Comparison of ENCODE assay signal across 9 cellular contexts in the genomic region with DNA sequence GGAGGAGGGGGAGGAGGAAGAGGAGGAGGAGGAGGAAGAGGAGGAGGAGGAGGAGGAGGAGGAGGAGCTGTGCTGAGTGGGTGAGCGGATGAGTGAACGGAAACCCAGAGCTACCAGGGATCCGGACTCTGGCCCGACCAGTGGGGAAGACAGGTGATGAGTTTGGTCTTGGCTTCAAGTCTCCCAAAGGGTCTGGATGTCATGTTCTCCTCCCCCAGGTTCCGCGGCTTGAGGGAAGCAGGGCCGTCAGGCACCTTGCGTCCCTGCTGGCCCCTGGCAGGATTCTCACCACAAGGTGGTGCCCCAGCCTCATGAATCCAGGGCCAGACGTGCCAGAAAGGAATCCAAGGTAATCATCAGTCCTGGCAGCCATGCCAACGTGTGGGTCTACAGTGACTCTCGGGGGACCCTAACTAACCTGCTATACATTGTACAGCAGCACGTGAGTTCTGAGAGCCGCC. TPM values are rescaled to one million over a fixed set of nuclear protein-coding genes. Genes with fewer than 3 reads are reported as not detected.
A peak's percentile ranks its signal among the peaks of the same experiment; 100 is the strongest.
DNase-seq lines count a peak whose midpoint lies in the region; ATAC-seq and TF ChIP-seq lines count a peak whose summit lies in the region.
"Had no signal": no experiment of that assay in that cellular context is flagged by ENCODE, and none has a peak within 500 bp of the region (broad histone marks: within the 10 kb centered on the region; RNA-seq: fewer than 3 reads in every experiment).

No MANE protein-coding gene starts in this region.

- TF ChIP-seq POLR2A in Peyer's patch (IDR thresholded peaks at IDR 0.05) (no peak), ovary (IDR thresholded peaks at IDR 0.05) (no peak)

- TF ChIP-seq RAD21 in Ishikawa (IDR thresholded peaks at IDR 0.05; ENCODE audit: low read depth), result peak; percentile 86

- H3K27me3 ChIP-seq in GM06990 (replicated peaks; ENCODE audit: control insufficient read depth, insufficient read depth, low read length) (no peaks in the 10 kb centered on the region), Peyer's patch (no peaks in the 10 kb centered on the region), ovary (no peaks in the 10 kb centered on the region)

- ATAC-seq in GM19395 (IDR thresholded peaks at IDR 0.05; ENCODE audit: unreplicated experiment), result no peak
- ATAC-seq in HG02571 (IDR thresholded peaks at IDR 0.05; ENCODE audit: unreplicated experiment), result no peak

- H3K9me3 ChIP-seq in Peyer's patch (no peaks in the 10 kb centered on the region), ovary (no peaks in the 10 kb centered on the region)

- no peaks in the 10 kb centered on the region for H3K4me1 Mint-ChIP-seq in activated naive CD4-positive, alpha-beta T cell treated with anti-CD3 and anti-CD28 coated beads, Interleukin-2, amount 10 ng/mL, durations not matched to agents 7 days and 5 days

- no peaks in the 10 kb centered on the region for H3K36me3 ChIP-seq in GM06990 (ENCODE audit: control insufficient read depth, insufficient read depth, low read length)
- no peaks in the 10 kb centered on the region for H3K36me3 ChIP-seq in Peyer's patch
- no peaks in the 10 kb centered on the region for H3K36me3 ChIP-seq in ovary

- no peak for TF ChIP-seq EP300 in Ishikawa (IDR thresholded peaks at IDR 0.05; ENCODE audit: borderline replicate concordance)
- no peak for TF ChIP-seq EP300 in ovary (IDR thresholded peaks at IDR 0.05)

- no peak overlapping the region for H3K4me3 Mint-ChIP-seq in activated naive CD4-positive, alpha-beta T cell treated with anti-CD3 and anti-CD28 coated beads, Interleukin-2, amount 10 ng/mL, durations not matched to agents 7 days and 5 days
- H3K4me3 Mint-ChIP-seq: activated naive CD8-positive, alpha-beta T cell had no signal

- H3K4me3 ChIP-seq in GM06990 (replicated peaks; ENCODE audit: low read depth, low read length) (no peak overlapping the region), Peyer's patch (no peak overlapping the region), ovary (no peak overlapping the region)

- no peaks in the 10 kb centered on the region for H3K27me3 Mint-ChIP-seq in activated naive CD4-positive, alpha-beta T cell treated with anti-CD3 and anti-CD28 coated beads, Interleukin-2, amount 10 ng/mL, durations not matched to agents 7 days and 5 days
- H3K27me3 Mint-ChIP-seq: activated naive CD8-positive, alpha-beta T cell had no signal

- H3K27ac Mint-ChIP-seq in activated naive CD4-positive, alpha-beta T cell treated with anti-CD3 and anti-CD28 coated beads, Interleukin-2, amount 10 ng/mL, durations not matched to agents 7 days and 5 days, result no peak overlapping the region
- H3K27ac Mint-ChIP-seq: activated naive CD8-positive, alpha-beta T cell had no signal

- H3K36me3 Mint-ChIP-seq in activated naive CD4-positive, alpha-beta T cell treated with anti-CD3 and anti-CD28 coated beads, Interleukin-2, amount 10 ng/mL, durations not matched to agents 7 days and 5 days, result no peaks in the 10 kb centered on the region

- intact Hi-C loops in ovary (cut with DNase I), result loop anchor here (2.0 to 5.0 kb wide), 3 partner anchors 220 to 226 kb away; a partner anchor contains a TSS

- 6 to 18% (median 14%) methylated on average over 13 of the region's 13 CpGs for WGBS in ovary, 3 donors

- no peaks in the 10 kb centered on the region for H3K4me1 ChIP-seq in Peyer's patch
- H3K4me1 ChIP-seq in ovary (ENCODE audit: insufficient read depth), result no peaks in the 10 kb centered on the region

- H3K9me3 Mint-ChIP-seq in activated naive CD4-positive, alpha-beta T cell treated with anti-CD3 and anti-CD28 coated beads, Interleukin-2, amount 10 ng/mL, durations not matched to agents 7 days and 5 days, result no peaks in the 10 kb centered on the region

- TF ChIP-seq CTCF in GM06990 (IDR thresholded peaks at IDR 0.05; ENCODE audit: insufficient read depth, low read length, poor library complexity, severe bottlenecking) (peak; percentile 84), Peyer's patch (IDR thresholded peaks at IDR 0.05) (peak in 5 of 6 experiments; percentile 15 to 89 (median 80)), ovary (IDR thresholded peaks at IDR 0.05) (peak; percentile 31 to 53 (median 48))

- H3K27ac ChIP-seq in Peyer's patch (no peak overlapping the region), ovary (no peak overlapping the region)

- CTCF ChIA-PET in activated naive CD4-positive, alpha-beta T cell treated with anti-CD3 and anti-CD28 coated beads, Interleukin-2, amount 10 ng/mL, durations not matched to agents 7 days and 5 days (lab: Charles Lee), result interaction anchor here (1.0 to 5.6 kb wide), 2 partner anchors 93 to 221 kb away, joined by 3 to 55 read pairs; a partner anchor contains a TSS

- DNase-seq in GM06990 (ENCODE audit: extremely low read depth, insufficient read length) (peak; percentile 47), Peyer's patch (peak; percentile 42 to 86 (median 79)), glomerular endothelial cell (ENCODE audit: extremely low read depth, low read depth, low spot score) (peak; percentile 25), ovary (peak; percentile 32 to 78 (median 62))
- DNase-seq in activated naive CD4-positive, alpha-beta T cell treated with anti-CD3 and anti-CD28 coated beads, Interleukin-2, amount 10 ng/mL, durations not matched to agents 7 days and 5 days, result peak; percentile 72

TF ChIP-seq in Ishikawa, 13 proteins besides CTCF, POLR2A, EP300 and RAD21:
- TF ChIP-seq NFIC (IDR thresholded peaks at IDR 0.05) (0 out of 2 replicates have a peak, but pooled peaks have one; percentile 21), TEAD4 (IDR thresholded peaks at IDR 0.05) (0 out of 2 replicates have a peak, but pooled peaks have one; percentile 41), EGR1 (IDR thresholded peaks at IDR 0.05) (no peak), CEBPB (IDR thresholded peaks at IDR 0.05) (no peak), TCF12 (IDR thresholded peaks at IDR 0.05; ENCODE audit: low read depth) (no peak), FOXM1 (IDR thresholded peaks at IDR 0.05; ENCODE audit: borderline replicate concordance, low read depth) (no peak)

RNA-seq across cellular contexts. Expression of a gene that starts 13.5 kb away (rescaled TPM):
- total RNA-seq in Peyer's patch (10 to 100 TPM in 3 of 4 donors, 1 to 10 TPM in 1; 8.3 to 33.5 (median 29.0) TPM), glomerular endothelial cell (2.4 and 4.4 TPM in 2 replicates), ovary (10 to 100 TPM in 4 of 7 donors, 1 to 10 TPM in 3; 3.8 to 20.3 (median 11.4) TPM)
- 10 to 100 TPM; 13.8 to 17.0 TPM for polyA plus RNA-seq in ovary

RNA-seq across cellular contexts. Expression of a gene that starts 39.4 kb away (rescaled TPM):
- total RNA-seq in Peyer's patch, result 10 to 100 TPM; 25.0 to 86.5 (median 59.0) TPM
- total RNA-seq in glomerular endothelial cell, result 20.2 and 22.1 TPM in 2 replicates
- 10 to 100 TPM; 21.6 to 45.8 (median 29.4) TPM for total RNA-seq in ovary
- 10 to 100 TPM; 14.2 to 23.6 TPM for polyA plus RNA-seq in ovary

Comparison
In these comparisons a context has a peak if more than half of its experiments do, and no peak if none do; other contexts are left out.
1. DNase-seq: peak in every context shown above with its lines; median percentile 79 in Peyer's patch; 72 in activated naive CD4-positive, alpha-beta T cell treated with anti-CD3 and anti-CD28 coated beads, Interleukin-2, amount 10 ng/mL, durations not matched to agents 7 days and 5 days; 62 in ovary; 47 in GM06990; 25 in glomerular endothelial cell.